Comparison of ENCODE assay signal across 12 cellular contexts in genomic region chr21:33817663-33818433, GRCh38.
A peak's percentile ranks its signal among the peaks of the same experiment; 100 is the strongest.
DNase-seq lines count a peak whose midpoint lies in the region; ATAC-seq, FAIRE-seq and TF ChIP-seq lines count a peak whose summit lies in the region.
"Had no signal": no experiment of that assay in that cellular context is flagged by ENCODE, and none has a peak within 500 bp of the region (broad histone marks: within the 10 kb centered on the region; RNA-seq: fewer than 3 reads in every experiment).

No MANE protein-coding gene starts in this region.

- 92 to 93% methylated on average over 2 to 5 of the region's 5 CpGs for WGBS in endodermal cell (ENCODE audit: insufficient coverage in 1 of 2, insufficient read length in 1 of 2), 2 experiments
- WGBS in thyroid gland, 2 donors, result 92 to 93% methylated on average over 5 of the region's 5 CpGs

- no peak for ATAC-seq in HG03460 (IDR thresholded peaks at IDR 0.05; ENCODE audit: unreplicated experiment)

- TF ChIP-seq CTCF in endodermal cell (conservative IDR thresholded peaks at IDR 0.05) (no peak), thyroid gland (IDR thresholded peaks at IDR 0.05) (no peak)

- no peaks in the 10 kb centered on the region for H3K27me3 ChIP-seq in endodermal cell (ENCODE audit: control insufficient read depth, insufficient read depth, low read length, poor library complexity, severe bottlenecking)
- no peaks in the 10 kb centered on the region for H3K27me3 ChIP-seq in thyroid gland

- H3K36me3 ChIP-seq in endodermal cell (ENCODE audit: control insufficient read depth, insufficient read depth, low read length) (peaks cover 86% of the 10 kb centered on the region), thyroid gland (no peaks in the 10 kb centered on the region)

- peak; percentile 92 for DNase-seq in DMS153 (lab: John Stamatoyannopoulos, UW)
- DNase-seq in M059J (ENCODE audit: low read depth), result peak; percentile 80
- DNase-seq in NCI-H748 treated with DMSO at 0.1 percent for 48 hours (lab: John Stamatoyannopoulos, UW), result peak; percentile 49
- no peak for DNase-seq in endodermal cell
- DNase-seq in iPS-NIHi7 (ENCODE audit: extremely low spot score), result no peak
- DNase-seq in HTR-8/SVneo (ENCODE audit: insufficient read length, low spot score), result no peak
- DNase-seq in thyroid gland, result no peak
- DNase-seq: activated T-cell treated with anti-CD3 and anti-CD28 coated beads, Interleukin-2, amount 50 U/mL, for 1 hour; foreskin melanocyte; Karpas-422 had no signal

- H3K27ac Mint-ChIP-seq in endodermal cell, result no peak overlapping the region

- FAIRE-seq in HTR-8/SVneo (lab: Jason Lieb, UNC), result no peak
- FAIRE-seq: islet of Langerhans had no signal

- no peaks in the 10 kb centered on the region for H3K27me3 Mint-ChIP-seq in endodermal cell (ENCODE audit: insufficient read depth)

- H3K9ac ChIP-seq in endodermal cell (ENCODE audit: extremely low read depth, low read length, poor library complexity, severe bottlenecking), result no peak overlapping the region

- peaks cover 32% of the 10 kb centered on the region for H3K4me1 Mint-ChIP-seq in endodermal cell

- H3K36me3 Mint-ChIP-seq in endodermal cell (ENCODE audit: low read depth), result peaks cover 64% of the 10 kb centered on the region

- H3K27ac ChIP-seq in endodermal cell (ENCODE audit: low read depth, low read length) (peak overlapping the region; percentile 11), thyroid gland (no peak overlapping the region)

- intact Hi-C loops in thyroid gland (cut with DNase I), result no loop called here

- H3K9me3 Mint-ChIP-seq in endodermal cell, result no peaks in the 10 kb centered on the region

- H3K4me1 ChIP-seq in endodermal cell (ENCODE audit: control insufficient read depth, insufficient read depth, low read length), result no peaks in the 10 kb centered on the region
- H3K4me1 ChIP-seq in thyroid gland, result peaks cover 24 to 44% of the 10 kb centered on the region in 2 donors

- no peaks in the 10 kb centered on the region for H3K9me3 ChIP-seq in endodermal cell (ENCODE audit: control insufficient read depth, low read length)
- H3K9me3 ChIP-seq in thyroid gland, result no peaks in the 10 kb centered on the region

- H3K4me3 ChIP-seq in endodermal cell (ENCODE audit: low read length), result no peak overlapping the region
- H3K4me3 ChIP-seq in thyroid gland (replicated peaks in 1 of 3), result no peak overlapping the region

- no peak for TF ChIP-seq POLR2A in thyroid gland (IDR thresholded peaks at IDR 0.05)

- no peak overlapping the region for H3K4me3 Mint-ChIP-seq in endodermal cell

Comparison
In these comparisons a context has a peak if more than half of its experiments do, and no peak if none do; other contexts are left out.
1. DNase-seq: peak in DMS153 (single experiment), M059J (single experiment) and NCI-H748 treated with DMSO at 0.1 percent for 48 hours (single experiment); none in endodermal cell (single experiment), iPS-NIHi7 (single experiment), HTR-8/SVneo (single experiment) and thyroid gland (0 of 2).